In the genomic region with DNA sequence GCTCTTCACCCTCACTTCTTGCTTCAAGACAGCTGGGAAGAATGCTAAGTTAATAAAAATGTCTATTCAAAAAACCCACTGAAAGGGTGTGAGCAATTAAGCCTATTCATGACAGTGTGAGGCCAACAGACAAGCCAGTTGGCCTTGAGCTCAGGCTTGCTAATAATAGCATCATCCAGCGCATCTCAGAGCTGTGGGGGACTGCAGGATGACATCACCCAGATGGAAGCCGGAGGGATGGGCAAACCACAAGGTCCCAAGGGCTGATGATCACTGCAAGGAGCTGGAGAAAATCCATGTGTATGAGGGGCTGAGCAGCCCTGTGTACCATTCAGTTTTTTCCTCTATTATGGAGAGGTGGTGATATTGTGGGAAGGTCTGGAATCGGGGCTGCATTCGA, we compare ENCODE assay signal across 10 cellular contexts.
DNase-seq lines count a peak whose midpoint lies in the region; ATAC-seq and TF ChIP-seq lines count a peak whose summit lies in the region.
"Had no signal": no experiment of that assay in that cellular context is flagged by ENCODE, and none has a peak within 500 bp of the region (broad histone marks: within the 10 kb centered on the region; RNA-seq: fewer than 3 reads in every experiment).

No MANE protein-coding gene starts in this region.

- H3K36me3 ChIP-seq in HEK293 (ENCODE audit: control insufficient read depth in 2 of 2, insufficient read depth in 1 of 2, low read length in 2 of 2) (no peaks in the 10 kb centered on the region), skeletal muscle satellite cell (ENCODE audit: insufficient read depth, low read length) (no peaks in the 10 kb centered on the region)

- no peak overlapping the region for H3K27ac ChIP-seq in HEK293 (ENCODE audit: extremely low read depth, low read depth, low read length)

- intact Hi-C loops in left cardiac atrium (cut with DNase I), result no loop called here

- no peaks in the 10 kb centered on the region for H3K4me1 ChIP-seq in HEK293 (ENCODE audit: control insufficient read depth, insufficient read depth, low read length)
- H3K4me1 ChIP-seq in skeletal muscle satellite cell (ENCODE audit: control insufficient read depth, insufficient read depth, low read length), result peaks cover 25% of the 10 kb centered on the region

- H3K9me3 Mint-ChIP-seq in stimulated activated effector memory CD8-positive, alpha-beta T cell treated with anti-CD3 and anti-CD28 coated beads, Interleukin-12 subunit alpha, Interleukin-12 subunit beta, amount 100 ng/mL, for 72 hours, result peaks cover 21% of the 10 kb centered on the region

- no peak overlapping the region for H3K27ac Mint-ChIP-seq in stimulated activated effector memory CD8-positive, alpha-beta T cell treated with anti-CD3 and anti-CD28 coated beads, Interleukin-12 subunit alpha, Interleukin-12 subunit beta, amount 100 ng/mL, for 72 hours
- H3K27ac Mint-ChIP-seq: dendritic cell treated with granulocyte-macrophage colony-stimulating factor and Interleukin-4, amounts not matched to agents 40 ng/mL and 50 ng/mL, for 4 days had no signal

- H3K4me3 ChIP-seq in HEK293 (ENCODE audit: low read depth, low read length) (no peak overlapping the region), skeletal muscle satellite cell (ENCODE audit: low read length) (no peak overlapping the region)
- H3K4me3 ChIP-seq: K562 had no signal

- POLR2A ChIA-PET in HEK293 (lab: Yijun Ruan, JAX), result no interaction called here

- no peak for TF ChIP-seq CTCF in HEK293 (tag by site-specific recombination; IDR thresholded peaks at IDR 0.05)

- H3K4me1 Mint-ChIP-seq in stimulated activated effector memory CD8-positive, alpha-beta T cell treated with anti-CD3 and anti-CD28 coated beads, Interleukin-12 subunit alpha, Interleukin-12 subunit beta, amount 100 ng/mL, for 72 hours, result no peaks in the 10 kb centered on the region

- H3K27me3 ChIP-seq in skeletal muscle satellite cell (ENCODE audit: control insufficient read depth, insufficient read depth, low read length), result no peaks in the 10 kb centered on the region

- no peaks in the 10 kb centered on the region for H3K36me3 Mint-ChIP-seq in stimulated activated effector memory CD8-positive, alpha-beta T cell treated with anti-CD3 and anti-CD28 coated beads, Interleukin-12 subunit alpha, Interleukin-12 subunit beta, amount 100 ng/mL, for 72 hours

- H3K9me3 ChIP-seq in HEK293 (ENCODE audit: control insufficient read depth, insufficient read depth, low read depth, low read length) (no peaks in the 10 kb centered on the region), skeletal muscle satellite cell (replicated peaks; ENCODE audit: low read length) (no peaks in the 10 kb centered on the region)

- peak; percentile 92 for DNase-seq in amniotic epithelial cell (ENCODE audit: low read depth)
- peak; percentile 36 for DNase-seq in left cardiac atrium
- DNase-seq in midbrain (lab: John Stamatoyannopoulos, UW), result no peak
- no peak for DNase-seq in stimulated activated effector memory CD8-positive, alpha-beta T cell treated with anti-CD3 and anti-CD28 coated beads, Interleukin-12 subunit alpha, Interleukin-12 subunit beta, amount 100 ng/mL, for 72 hours (ENCODE audit: low spot score in 2 of 2)
- no peak for DNase-seq in Ammon's horn (ENCODE audit: low spot score)

- ATAC-seq in left cardiac atrium, result peak; percentile 97
- no peak for ATAC-seq in HG03045 (IDR thresholded peaks at IDR 0.05; ENCODE audit: unreplicated experiment)
- ATAC-seq in stimulated activated effector memory CD8-positive, alpha-beta T cell treated with anti-CD3 and anti-CD28 coated beads, Interleukin-12 subunit alpha, Interleukin-12 subunit beta, amount 100 ng/mL, for 72 hours, result no peak
- ATAC-seq: K562 had no signal

- CTCF ChIA-PET in HEK293 (lab: Yijun Ruan, JAX), result interaction anchor here (0.5 to 1.7 kb wide), 2 partner anchors 277 to 921 kb away, joined by 3 to 7 read pairs; no protein-coding TSS in a partner anchor

- H3K4me2 ChIP-seq in skeletal muscle satellite cell (ENCODE audit: low read length), result peak overlapping the region; percentile 58

- peak overlapping the region; percentile 69 for H3K9ac ChIP-seq in skeletal muscle satellite cell (ENCODE audit: low read depth, low read length)

- no peak overlapping the region for H3K4me3 Mint-ChIP-seq in stimulated activated effector memory CD8-positive, alpha-beta T cell treated with anti-CD3 and anti-CD28 coated beads, Interleukin-12 subunit alpha, Interleukin-12 subunit beta, amount 100 ng/mL, for 72 hours
- H3K4me3 Mint-ChIP-seq: dendritic cell treated with granulocyte-macrophage colony-stimulating factor and Interleukin-4, amounts not matched to agents 40 ng/mL and 50 ng/mL, for 4 days had no signal

TF ChIP-seq in HEK293, 187 proteins besides CTCF, POLR2A, EP300 and RAD21:
- TF ChIP-seq KLF10 (tag by site-specific recombination; IDR thresholded peaks at IDR 0.05), result no peak
- TF ChIP-seq SETDB1 (IDR thresholded peaks at IDR 0.05; ENCODE audit: insufficient read length, low read length), result no peak
- peak; percentile 76 for TF ChIP-seq GLIS1 (tag by site-specific recombination; IDR thresholded peaks at IDR 0.05)
- TF ChIP-seq ZNF2 (tag by site-specific recombination; IDR thresholded peaks at IDR 0.05), result no peak
- TF ChIP-seq ZNF768 (tag by site-specific recombination; IDR thresholded peaks at IDR 0.05), result no peak
- TF ChIP-seq ZNF184 (tag by site-specific recombination; IDR thresholded peaks at IDR 0.05), result no peak
- no peak for TF ChIP-seq ZNF701 (tag by site-specific recombination; IDR thresholded peaks at IDR 0.05)
- TF ChIP-seq ZNF341 (tag by site-specific recombination; IDR thresholded peaks at IDR 0.05; ENCODE audit: low read depth), result no peak
- TF ChIP-seq ZNF404 (tag by site-specific recombination; IDR thresholded peaks at IDR 0.05), result no peak
- peak; percentile 47; the same call in 1 of the 2 replicates for TF ChIP-seq ZBTB21 (tag by site-specific recombination; IDR thresholded peaks at IDR 0.05)
- no peak for TF ChIP-seq ZNF521 (tag by site-specific recombination; IDR thresholded peaks at IDR 0.05)
- no peak for TF ChIP-seq ZFP69B (tag by site-specific recombination; IDR thresholded peaks at IDR 0.05)
- no peak for TF ChIP-seq ZNF121 (tag by site-specific recombination; IDR thresholded peaks at IDR 0.05)
- TF ChIP-seq KLF16 (tag by site-specific recombination; IDR thresholded peaks at IDR 0.05), result peak; percentile 43; the same call in 1 of the 2 replicates
- TF ChIP-seq ZEB2 (tag by site-specific recombination; IDR thresholded peaks at IDR 0.05), result no peak
- TF ChIP-seq, protein P1, sequence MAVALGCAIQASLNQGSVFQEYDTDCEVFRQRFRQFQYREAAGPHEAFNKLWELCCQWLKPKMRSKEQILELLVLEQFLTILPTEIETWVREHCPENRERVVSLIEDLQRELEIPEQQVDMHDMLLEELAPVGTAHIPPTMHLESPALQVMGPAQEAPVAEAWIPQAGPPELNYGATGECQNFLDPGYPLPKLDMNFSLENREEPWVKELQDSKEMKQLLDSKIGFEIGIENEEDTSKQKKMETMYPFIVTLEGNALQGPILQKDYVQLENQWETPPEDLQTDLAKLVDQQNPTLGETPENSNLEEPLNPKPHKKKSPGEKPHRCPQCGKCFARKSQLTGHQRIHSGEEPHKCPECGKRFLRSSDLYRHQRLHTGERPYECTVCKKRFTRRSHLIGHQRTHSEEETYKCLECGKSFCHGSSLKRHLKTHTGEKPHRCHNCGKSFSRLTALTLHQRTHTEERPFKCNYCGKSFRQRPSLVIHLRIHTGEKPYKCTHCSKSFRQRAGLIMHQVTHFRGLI (tag by site-specific recombination; IDR thresholded peaks at IDR 0.05), result peak; percentile 87; the same call in 1 of the 2 replicates
- TF ChIP-seq ZBTB48 (tag by site-specific recombination; IDR thresholded peaks at IDR 0.05), result no peak
- TF ChIP-seq ZNF133 (tag by site-specific recombination; IDR thresholded peaks at IDR 0.05), result no peak
- TF ChIP-seq ZNF311 (tag by site-specific recombination; IDR thresholded peaks at IDR 0.05; ENCODE audit: borderline replicate concordance), result no peak
- no peak for TF ChIP-seq ZNF157 (tag by site-specific recombination; IDR thresholded peaks at IDR 0.05)

Comparison
In these comparisons a context has a peak if more than half of its experiments do, and no peak if none do; other contexts are left out.
1. DNase-seq: peak in amniotic epithelial cell (single experiment) and left cardiac atrium (single experiment); none in midbrain (single experiment), stimulated activated effector memory CD8-positive, alpha-beta T cell treated with anti-CD3 and anti-CD28 coated beads, Interleukin-12 subunit alpha, Interleukin-12 subunit beta, amount 100 ng/mL, for 72 hours (0 of 2) and Ammon's horn (single experiment).
2. ATAC-seq: peak in left cardiac atrium (2 of 2); none in HG03045 (single experiment) and stimulated activated effector memory CD8-positive, alpha-beta T cell treated with anti-CD3 and anti-CD28 coated beads, Interleukin-12 subunit alpha, Interleukin-12 subunit beta, amount 100 ng/mL, for 72 hours (single experiment).